ENCODE assay signal across 1 cellular context in genomic region chr5:172858511-172858989, GRCh38.
TF ChIP-seq lines count a peak whose summit lies in the region.

No MANE protein-coding gene starts in this region.

TF ChIP-seq in IMR-90, 13 proteins besides CTCF, POLR2A, EP300 and RAD21 (continued from another document):
- TF ChIP-seq MXI1 (IDR thresholded peaks at IDR 0.05; ENCODE audit: borderline replicate concordance, low read depth, low read length), result no peak
- TF ChIP-seq RCOR1 (IDR thresholded peaks at IDR 0.05; ENCODE audit: insufficient replicate concordance, low read length), result no peak
- TF ChIP-seq CHD1 (IDR thresholded peaks at IDR 0.05; ENCODE audit: low read depth, low read length), result no peak
- TF ChIP-seq FOS (IDR thresholded peaks at IDR 0.05; ENCODE audit: low read depth, low read length), result no peak
- no peak for TF ChIP-seq NFE2L2 (IDR thresholded peaks at IDR 0.05; ENCODE audit: low read depth, low read length)
- TF ChIP-seq USF2 (IDR thresholded peaks at IDR 0.05; ENCODE audit: low read depth, low read length), result no peak
- no peak for TF ChIP-seq ELK1 (IDR thresholded peaks at IDR 0.05; ENCODE audit: borderline replicate concordance, low read depth, low read length)
- no peak for TF ChIP-seq SMC3 (IDR thresholded peaks at IDR 0.05; ENCODE audit: low read depth, low read length)
- no peak for TF ChIP-seq MAZ (IDR thresholded peaks at IDR 0.05; ENCODE audit: borderline replicate concordance, low read depth, low read length)
- TF ChIP-seq MAFK (IDR thresholded peaks at IDR 0.05; ENCODE audit: low read depth, low read length), result no peak
- TF ChIP-seq CEBPB (IDR thresholded peaks at IDR 0.05; ENCODE audit: low read depth, low read length), result no peak
- no peak for TF ChIP-seq BHLHE40 (IDR thresholded peaks at IDR 0.05; ENCODE audit: low read depth, low read length)
